In genomic region chr7:87347207-87347606, GRCh38 we compare ENCODE assay signal across 1 cellular context.
TF ChIP-seq lines count a peak whose summit lies in the region.

No MANE protein-coding gene starts in this region.

TF ChIP-seq in HepG2, 621 proteins besides CTCF, POLR2A, EP300 and RAD21:
- TF ChIP-seq GABPB1 (CRISPR knock-in tag; IDR thresholded peaks at IDR 0.05) (no peak), TFAP4 (IDR thresholded peaks at IDR 0.05; ENCODE audit: borderline replicate concordance, low read depth) (no peak), FOXC1 (CRISPR knock-in tag; IDR thresholded peaks at IDR 0.05; ENCODE audit: borderline replicate concordance) (no peak), SNAPC4 (CRISPR knock-in tag; IDR thresholded peaks at IDR 0.05) (no peak), FOXM1 (CRISPR knock-in tag; IDR thresholded peaks at IDR 0.05) (no peak), SRSF4 (IDR thresholded peaks at IDR 0.05; ENCODE audit: low read depth, low read length, poor library complexity, severe bottlenecking) (no peak), NR2F2 (IDR thresholded peaks at IDR 0.05; ENCODE audit: borderline replicate concordance, low read depth) (no peak), ZNF556 (CRISPR knock-in tag; IDR thresholded peaks at IDR 0.05; ENCODE audit: borderline replicate concordance) (no peak), SMARCE1 (IDR thresholded peaks at IDR 0.05; ENCODE audit: borderline replicate concordance) (no peak), TFE3 (CRISPR knock-in tag; IDR thresholded peaks at IDR 0.05) (no peak), ETS1 (CRISPR knock-in tag; IDR thresholded peaks at IDR 0.05) (no peak), KIAA2018 (CRISPR knock-in tag; IDR thresholded peaks at IDR 0.05; ENCODE audit: borderline replicate concordance) (no peak), SMYD3 (CRISPR knock-in tag; IDR thresholded peaks at IDR 0.05) (no peak), ZNF614 (CRISPR knock-in tag; IDR thresholded peaks at IDR 0.05; ENCODE audit: borderline replicate concordance) (no peak), MXD4 (CRISPR knock-in tag; IDR thresholded peaks at IDR 0.05) (no peak), ZNF674 (CRISPR knock-in tag; IDR thresholded peaks at IDR 0.05; ENCODE audit: low read depth) (no peak), ASH2L (IDR thresholded peaks at IDR 0.05; ENCODE audit: insufficient read length, low read depth, low read length) (no peak), ZNF580 (CRISPR knock-in tag; IDR thresholded peaks at IDR 0.05; ENCODE audit: borderline replicate concordance, low read depth) (no peak)
TF ChIP-seq in HepG2: peak in this region for 0.
